Comparison of ENCODE assay signal across 32 cellular contexts in the genomic region with DNA sequence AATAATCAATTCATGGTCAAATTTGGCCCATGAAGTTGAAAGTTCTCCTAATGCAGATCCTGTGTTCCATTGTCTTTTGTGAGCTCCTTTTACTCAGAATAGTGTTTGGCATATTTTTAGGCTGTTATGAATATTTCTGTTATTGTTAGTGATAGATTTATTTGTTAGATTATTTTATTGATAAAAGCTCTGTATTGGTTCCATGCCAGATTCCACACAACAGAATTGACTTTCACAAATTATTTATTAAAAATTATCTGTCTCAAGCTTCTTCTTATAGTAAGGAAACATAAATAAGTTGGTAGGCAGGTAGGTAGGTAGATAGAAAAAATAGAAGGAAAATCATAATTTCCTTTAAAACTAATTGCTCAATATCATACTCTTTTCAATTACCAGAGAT.
"Had no signal": no experiment of that assay in that cellular context is flagged by ENCODE, and none has a peak within 500 bp of the region (broad histone marks: within the 10 kb centered on the region; RNA-seq: fewer than 3 reads in every experiment).

No MANE protein-coding gene starts in this region.

- H3K4me1 ChIP-seq: adrenal gland, ascending aorta, breast epithelium had no signal

- ATAC-seq: activated naive CD4-positive, alpha-beta T cell treated with anti-CD3 and anti-CD28 coated beads, Interleukin-2, amount 50 U/mL, for 72 hours; activated naive CD8-positive, alpha-beta T cell treated with anti-CD3 and anti-CD28 coated beads, Interleukin-2, amount 50 U/mL, for 24 hours; activated T-cell treated with anti-CD3 and anti-CD28 coated beads, Interleukin-2, amount 50 U/mL, for 4 hours; activated T-cell treated with anti-CD3 and anti-CD28 coated beads, Interleukin-2, amount 50 U/mL, for 72 hours; activated T-helper 17 cell treated with anti-CD3 and anti-CD28 coated beads, Interleukin-2, amount 50 U/mL, for 72 hours had no signal

- H3K27me3 ChIP-seq: adrenal gland, ascending aorta, brain microvascular endothelial cell, breast epithelium, cardiac muscle cell had no signal

- FAIRE-seq: astrocyte, bronchial epithelial cell had no signal

- H3K9me3 ChIP-seq: adrenal gland, ascending aorta, breast epithelium had no signal

- H3K4me3 ChIP-seq: adrenal gland, ascending aorta, breast epithelium, cardiac muscle cell had no signal

- H3K36me3 ChIP-seq: adrenal gland, ascending aorta, brain microvascular endothelial cell, breast epithelium, cardiac muscle cell had no signal

- H3K27ac ChIP-seq: adrenal gland, ascending aorta, brain microvascular endothelial cell, breast epithelium, cardiac muscle cell had no signal

- DNase-seq: activated effector memory CD4-positive, alpha-beta T cell treated with anti-CD3 and anti-CD28 coated beads, Interleukin-2, amount 50 U/mL, for 16 hours; activated effector memory CD4-positive, alpha-beta T cell treated with Interleukin-2 at 50 U/mL for 16 hours; activated gamma-delta T cell; activated gamma-delta T cell treated with Interleukin-2 at 50 U/mL for 16 hours; activated naive CD4-positive, alpha-beta T cell; activated naive CD4-positive, alpha-beta T cell treated with anti-CD3 and anti-CD28 coated beads for 36 hours; activated naive CD4-positive, alpha-beta T cell treated with anti-CD3 and anti-CD28 coated beads, Interleukin-2, amount 10 ng/mL, durations not matched to agents 7 days and 5 days; activated naive CD4-positive, alpha-beta T cell treated with anti-CD3 and anti-CD28 coated beads, Interleukin-2, amount 50 U/mL, for 16 hours; activated naive CD4-positive, alpha-beta T cell treated with Interleukin-2 at 50 U/mL for 16 hours; activated naive CD8-positive, alpha-beta T cell treated with anti-CD3 and anti-CD28 coated beads for 36 hours; activated naive CD8-positive, alpha-beta T cell treated with anti-CD3 and anti-CD28 coated beads, Interleukin-2, amount 10 ng/mL, durations not matched to agents 7 days and 5 days; activated naive CD8-positive, alpha-beta T cell treated with anti-CD3 and anti-CD28 coated beads, Interleukin-2, amount 50 U/mL, for 24 hours; activated T-cell treated with anti-CD3 and anti-CD28 coated beads, Interleukin-2, amount 50 U/mL, for 24 hours; activated T-cell treated with anti-CD3 and anti-CD28 coated beads, Interleukin-2, amount 50 U/mL, for 4 hours; activated T-cell treated with anti-CD3 and anti-CD28 coated beads, Interleukin-2, amount 50 U/mL, for 48 hours; activated T-cell treated with anti-CD3 and anti-CD28 coated beads, Interleukin-2, amount 50 U/mL, for 72 hours; adrenal gland; amniotic stem cell; amygdala; anterior cingulate cortex; aorta; brain microvascular endothelial cell; caudate nucleus; central memory CD4-positive, alpha-beta T cell; cerebellar nuclear complex had no signal
